18 cellular contexts compared by ENCODE assay signal in the genomic region with DNA sequence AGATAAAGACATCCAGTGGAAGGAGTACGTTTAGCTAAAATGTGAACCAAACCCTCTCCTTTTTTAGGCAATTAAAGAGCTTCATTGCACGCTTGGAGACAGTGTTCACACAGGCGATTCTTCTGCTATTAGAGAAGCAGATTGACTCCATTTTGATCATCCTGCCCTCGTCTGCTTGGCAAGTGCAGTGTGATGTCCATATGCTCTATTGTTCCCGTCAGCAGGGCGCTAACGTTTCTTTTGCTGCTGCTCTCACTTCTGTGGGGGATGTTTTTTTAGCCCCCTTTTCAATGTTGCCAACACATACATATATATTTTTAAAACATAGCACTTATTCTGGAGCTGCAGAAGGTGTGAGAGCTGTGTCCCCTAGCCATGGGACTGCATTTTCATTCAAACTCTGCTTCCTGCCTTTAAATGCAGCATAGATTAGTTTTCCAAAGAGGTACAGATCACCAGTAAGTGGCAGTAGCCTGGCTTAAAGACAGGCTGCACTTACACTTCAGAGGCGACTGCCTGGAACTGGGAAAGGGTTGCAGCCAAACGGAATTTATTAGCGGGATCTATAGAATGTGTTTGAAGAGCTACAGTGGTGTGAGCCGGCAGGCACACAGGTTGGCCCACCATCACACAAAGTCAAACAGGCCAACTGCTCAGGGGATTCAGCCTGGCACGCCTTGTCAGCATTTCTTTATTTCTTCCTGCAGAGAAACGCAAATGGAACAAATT.
"Had no signal": no experiment of that assay in that cellular context is flagged by ENCODE, and none has a peak within 500 bp of the region (broad histone marks: within the 10 kb centered on the region; RNA-seq: fewer than 3 reads in every experiment).

No MANE protein-coding gene starts in this region.

- H3K36me3 Mint-ChIP-seq: natural killer cell; stimulated activated naive B cell treated with anti-CD40 and anti-IgM and Interleukin-4, amounts not matched to agents 10 μg/mL and 1 μg/mL and 100 μg/mL, for 72 hours had no signal

- H3K27ac Mint-ChIP-seq: natural killer cell; stimulated activated naive B cell treated with anti-CD40 and anti-IgM and Interleukin-4, amounts not matched to agents 10 μg/mL and 1 μg/mL and 100 μg/mL, for 72 hours had no signal

- H3K4me1 Mint-ChIP-seq: natural killer cell; stimulated activated naive B cell treated with anti-CD40 and anti-IgM and Interleukin-4, amounts not matched to agents 10 μg/mL and 1 μg/mL and 100 μg/mL, for 72 hours; stimulated activated naive CD8-positive, alpha-beta T cell treated with anti-CD3 and anti-CD28 coated beads, Interleukin-15, amount 100 ng/mL, for 72 hours had no signal

- H3K4me1 ChIP-seq: colonic mucosa had no signal

- DNase-seq: colonic mucosa; dermis blood vessel endothelial cell; foreskin melanocyte; head of caudate nucleus; kidney glomerular epithelial cell; mammary epithelial cell; natural killer cell; psoas muscle; stimulated activated CD4-positive, alpha-beta T cell treated with anti-CD3 and anti-CD28 coated beads, Interleukin-2, amount 100 ng/mL, for 24 hours; stimulated activated CD4-positive, alpha-beta T cell treated with anti-CD3 and anti-CD28 coated beads, Interleukin-4, amount 100 ng/mL, for 4 hours; stimulated activated naive B cell treated with anti-CD40 and anti-IgM and Interleukin-4, amounts not matched to agents 10 μg/mL and 1 μg/mL and 100 μg/mL, for 72 hours; stimulated activated naive CD8-positive, alpha-beta T cell treated with anti-CD3 and anti-CD28 coated beads, Interleukin-15, amount 100 ng/mL, for 72 hours; trophoblast cell had no signal

- H2AFZ ChIP-seq: hepatocyte had no signal

- H3K27ac ChIP-seq: colonic mucosa, hepatocyte, neutrophil, psoas muscle, thoracic aorta had no signal

- H3K9me3 ChIP-seq: colonic mucosa, neutrophil, psoas muscle, thoracic aorta had no signal

- H3K36me3 ChIP-seq: colonic mucosa, neutrophil, thoracic aorta had no signal

- H3K79me2 ChIP-seq: hepatocyte had no signal

- H3K4me3 ChIP-seq: colonic mucosa, hepatocyte, psoas muscle, thoracic aorta had no signal

- H3K27me3 Mint-ChIP-seq: stimulated activated naive B cell treated with anti-CD40 and anti-IgM and Interleukin-4, amounts not matched to agents 10 μg/mL and 1 μg/mL and 100 μg/mL, for 72 hours had no signal

- H3K4me2 ChIP-seq: hepatocyte had no signal

- H3K9me3 Mint-ChIP-seq: stimulated activated naive CD8-positive, alpha-beta T cell treated with anti-CD3 and anti-CD28 coated beads, Interleukin-15, amount 100 ng/mL, for 72 hours had no signal

- ATAC-seq: left lobe of liver; natural killer cell; psoas muscle; sciatic nerve; stimulated activated naive B cell treated with anti-CD40 and anti-IgM and Interleukin-4, amounts not matched to agents 10 μg/mL and 1 μg/mL and 100 μg/mL, for 72 hours; stimulated activated naive CD8-positive, alpha-beta T cell treated with anti-CD3 and anti-CD28 coated beads, Interleukin-15, amount 100 ng/mL, for 72 hours had no signal

- H3K4me3 Mint-ChIP-seq: natural killer cell; stimulated activated naive B cell treated with anti-CD40 and anti-IgM and Interleukin-4, amounts not matched to agents 10 μg/mL and 1 μg/mL and 100 μg/mL, for 72 hours; stimulated activated naive CD8-positive, alpha-beta T cell treated with anti-CD3 and anti-CD28 coated beads, Interleukin-15, amount 100 ng/mL, for 72 hours had no signal

- H3K27me3 ChIP-seq: colonic mucosa, hepatocyte, neutrophil had no signal
